ENCODE assay signal across 8 cellular contexts in genomic region chr16:66270333-66270927, GRCh38.
DNase-seq lines count a peak whose midpoint lies in the region; ATAC-seq, FAIRE-seq and TF ChIP-seq lines count a peak whose summit lies in the region.

No MANE protein-coding gene starts in this region.

- H3K4me1 ChIP-seq in H9 (ENCODE audit: insufficient read depth, low read length): no peaks in the 10 kb centered on the region
- peaks cover 36% of the 10 kb centered on the region for H3K4me1 ChIP-seq in keratinocyte (ENCODE audit: control insufficient read depth, extremely low read depth, insufficient read depth, low read length)

- H2AK5ac ChIP-seq in H9 (ENCODE audit: insufficient read length, low read length): no peak overlapping the region

- POLR2A ChIA-PET in WTC11 (lab: Charles Lee): no interaction called here

- H3K27me3 ChIP-seq in H9 (ENCODE audit: insufficient read depth, low read length): no peaks in the 10 kb centered on the region
- no peaks in the 10 kb centered on the region for H3K27me3 ChIP-seq in keratinocyte (ENCODE audit: control insufficient read depth, extremely low read depth, insufficient read depth, low read length)

- H3K36me3 ChIP-seq in keratinocyte (ENCODE audit: control insufficient read depth in 2 of 2, extremely low read depth in 1 of 2, insufficient read depth in 2 of 2, low read length in 2 of 2): no peaks in the 10 kb centered on the region

- no peak overlapping the region for H3K4ac ChIP-seq in H9 (ENCODE audit: low read depth, low read length)

- H3K27ac Mint-ChIP-seq in H9 (peak overlapping the region in 1 of 3 experiments; percentile 59; a peak in 1 of 7 replicates), WTC11 (no peak overlapping the region)

- no peaks in the 10 kb centered on the region for H3K9me3 ChIP-seq in H9 (ENCODE audit: control insufficient read depth, low read depth, low read length)
- H3K9me3 ChIP-seq in keratinocyte (ENCODE audit: control insufficient read depth, low read depth, low read length): no peaks in the 10 kb centered on the region

- H2BK15ac ChIP-seq in H9 (ENCODE audit: low read depth, low read length): no peak overlapping the region

- H3K4me3 ChIP-seq in cardiac fibroblast (replicated peaks in 1 of 2; ENCODE audit: low read depth in 2 of 2, low read length in 2 of 2): peak overlapping the region in 1 of 2 donors; percentile 37
- H3K4me3 ChIP-seq in keratinocyte (ENCODE audit: control insufficient read depth in 2 of 3, extremely low read depth in 1 of 3, insufficient read depth in 2 of 3, low read depth in 1 of 3, low read length in 3 of 3): peak overlapping the region in 1 of 3 experiments; percentile 12

- peak overlapping the region; percentile 29 to 71 for H3K4me3 Mint-ChIP-seq in H9
- peak overlapping the region; percentile 54 for H3K4me3 Mint-ChIP-seq in WTC11

- no peak overlapping the region for H2BK20ac ChIP-seq in H9 (ENCODE audit: low read depth, low read length, poor library complexity, severe bottlenecking)

- no peaks in the 10 kb centered on the region for H3K79me1 ChIP-seq in H9 (ENCODE audit: insufficient read depth, low read depth, low read length, poor library complexity, severe bottlenecking)

- CTCF ChIA-PET in WTC11 (lab: Charles Lee): interaction anchor here (1.1 to 1.9 kb wide), 5 partner anchors 47 to 566 kb away, joined by 3 to 5 read pairs (median 4); no protein-coding TSS in a partner anchor

- H3K56ac ChIP-seq in H9 (ENCODE audit: insufficient read length, low read depth, low read length): no peak overlapping the region

- H3K36me3 Mint-ChIP-seq in H9 (ENCODE audit: insufficient read depth in 1 of 3, low read depth in 3 of 3) (peaks cover 0 to 2% (median 0%) of the 10 kb centered on the region in 3 experiments; a peak in 1 of 7 replicates), WTC11 (no peaks in the 10 kb centered on the region)

- H4K8ac ChIP-seq in H9 (replicated peaks; ENCODE audit: insufficient read length, low read depth, low read length): no peak overlapping the region

- no peak overlapping the region for H4K5ac ChIP-seq in H9 (ENCODE audit: insufficient read length, low read depth, low read length)

- H4K91ac ChIP-seq in H9 (ENCODE audit: insufficient read length, low read depth, low read length): no peak overlapping the region

- H3K9ac ChIP-seq in H9 (ENCODE audit: extremely low read depth, insufficient read length, low read length) (no peak overlapping the region), keratinocyte (ENCODE audit: control insufficient read depth, extremely low read depth, insufficient read depth, low read length) (no peak overlapping the region)

- TF ChIP-seq CTCF in H9 (conservative IDR thresholded peaks at IDR 0.05) (peak; percentile 99), WTC11 (IDR thresholded peaks at IDR 0.05) (peak; percentile 99), cardiac fibroblast (IDR thresholded peaks at IDR 0.05; ENCODE audit: low read depth, low read length) (peak; percentile 43), keratinocyte (optimal IDR thresholded peaks at IDR 0.05 in 1 of 3, IDR thresholded peaks at IDR 0.05 in 1 of 3, conservative IDR thresholded peaks at IDR 0.05 in 1 of 3; ENCODE audit: extremely low read depth in 1 of 3, insufficient read depth in 2 of 3, low read length in 3 of 3) (peak; percentile 58 to 96 (median 87))

- H2BK120ac ChIP-seq in H9 (ENCODE audit: low read depth, low read length, poor library complexity, severe bottlenecking): no peak overlapping the region

- H3K27ac ChIP-seq in H9 (ENCODE audit: insufficient read length, low read depth, low read length) (no peak overlapping the region), keratinocyte (ENCODE audit: control insufficient read depth, insufficient read depth, low read length) (no peak overlapping the region)

- H4K20me1 ChIP-seq in H9 (ENCODE audit: control insufficient read depth, insufficient read depth, insufficient read length) (no peaks in the 10 kb centered on the region), keratinocyte (ENCODE audit: control insufficient read depth, extremely low read depth, insufficient read depth, low read length) (no peaks in the 10 kb centered on the region)

- dilution Hi-C loops in keratinocyte (cut with MboI; ENCODE audit: extremely low pct_ligation_motif_present, low sequenced_read_pairs): no loop called here

- H3K4me2 ChIP-seq in H9 (ENCODE audit: insufficient read depth, insufficient read length, low read length) (peak overlapping the region; percentile 14), keratinocyte (ENCODE audit: control insufficient read depth, extremely low read depth, insufficient read depth, low read depth, low read length) (peak overlapping the region; percentile 53)

- H3K23me2 ChIP-seq in H9 (ENCODE audit: insufficient read length, low read depth, low read length, poor library complexity, severe bottlenecking): no peaks in the 10 kb centered on the region

- H3K23ac ChIP-seq in H9 (ENCODE audit: insufficient read length, low read depth, low read length): no peak overlapping the region

- H2BK5ac ChIP-seq in H9 (ENCODE audit: insufficient read length, low read length): no peak overlapping the region

- no peaks in the 10 kb centered on the region for H3K9me1 ChIP-seq in keratinocyte (ENCODE audit: control insufficient read depth, extremely low read depth, insufficient read depth, low read length)

- H2AFZ ChIP-seq in H9 (ENCODE audit: low read length): no peak overlapping the region
- H2AFZ ChIP-seq in keratinocyte (ENCODE audit: control insufficient read depth, low read length): peak overlapping the region; percentile 62

- H3K79me2 ChIP-seq in H9 (ENCODE audit: insufficient read depth, low read length): no peaks in the 10 kb centered on the region
- no peaks in the 10 kb centered on the region for H3K79me2 ChIP-seq in keratinocyte (ENCODE audit: control insufficient read depth, insufficient read depth, low read length)

- DNase-seq in DMS153 (lab: John Stamatoyannopoulos, UW): peak; percentile 57
- peak; percentile 90 for DNase-seq in H9
- peak; percentile 29 for DNase-seq in NCI-H1694 (lab: John Stamatoyannopoulos, UW)
- peak; percentile 87 for DNase-seq in WTC11 (ENCODE audit: low spot score)
- DNase-seq in cardiac fibroblast (ENCODE audit: low read depth in 2 of 2): peak; percentile 57 to 82
- DNase-seq in keratinocyte (ENCODE audit: low read depth, low spot score): no peak
- DNase-seq in stimulated activated CD4-positive, alpha-beta T cell treated with anti-CD3 and anti-CD28 coated beads, Interleukin-2, amount 100 ng/mL, for 24 hours: peak; percentile 69 to 77
- DNase-seq in NCI-H774 (lab: John Stamatoyannopoulos, UW): no peak

- no peak overlapping the region for H3T11ph ChIP-seq in H9 (ENCODE audit: low read length)

- no peak overlapping the region for H2BK12ac ChIP-seq in H9 (ENCODE audit: insufficient read length, low read depth, low read length)

- peaks cover 24 to 31% of the 10 kb centered on the region in 2 experiments for H3K4me1 Mint-ChIP-seq in H9
- H3K4me1 Mint-ChIP-seq in WTC11: peaks cover 30% of the 10 kb centered on the region

- peak; percentile 78 for ATAC-seq in WTC11

- FAIRE-seq in keratinocyte (lab: Jason Lieb, UNC): no peak

- H3K27me3 Mint-ChIP-seq in H9 (ENCODE audit: low read depth) (peaks cover 38% of the 10 kb centered on the region), WTC11 (ENCODE audit: low read depth) (peaks cover 36% of the 10 kb centered on the region)

- H3K14ac ChIP-seq in H9 (ENCODE audit: insufficient read depth, low read length): peak overlapping the region; percentile 77; the same call in 1 of the 2 replicates

- WGBS in H9 (ENCODE audit: extremely low coverage, insufficient read length, low lambda C conversion rate): no CpG with 5 or more reads among the region's 48 CpGs

- peak overlapping the region; percentile 76 for H3K18ac ChIP-seq in H9 (ENCODE audit: insufficient read length, low read depth, low read length)

- H3K9me3 Mint-ChIP-seq in H9 (no peaks in the 10 kb centered on the region; a peak in 1 of 5 replicates), WTC11 (no peaks in the 10 kb centered on the region)

TF ChIP-seq in WTC11, 78 proteins besides CTCF, POLR2A, EP300 and RAD21 (continues in another document):
- no peak for TF ChIP-seq EMX1 (CRISPR knock-in tag; IDR thresholded peaks at IDR 0.05)
- TF ChIP-seq KAT7 (CRISPR knock-in tag; IDR thresholded peaks at IDR 0.05; ENCODE audit: borderline replicate concordance): no peak
- no peak for TF ChIP-seq NR3C1 (CRISPR knock-in tag; conservative IDR thresholded peaks at IDR 0.05; ENCODE audit: low read depth)
- TF ChIP-seq ATF3 (CRISPR knock-in tag; conservative IDR thresholded peaks at IDR 0.05): no peak
- peak; percentile 95 for TF ChIP-seq FOXP1 (CRISPR knock-in tag; IDR thresholded peaks at IDR 0.05; ENCODE audit: borderline replicate concordance)
- TF ChIP-seq TEAD4 (CRISPR knock-in tag; IDR thresholded peaks at IDR 0.05): no peak; the same call in 1 of the 2 replicates
- TF ChIP-seq ERG (CRISPR knock-in tag; IDR thresholded peaks at IDR 0.05): 0 out of 2 replicates have a peak, but pooled peaks have one; percentile 39
- no peak for TF ChIP-seq SMAD4 (CRISPR knock-in tag; IDR thresholded peaks at IDR 0.05)
- TF ChIP-seq ZNF416 (CRISPR knock-in tag; IDR thresholded peaks at IDR 0.05): 0 out of 2 replicates have a peak, but pooled peaks have one; percentile 7
- no peak for TF ChIP-seq USF2 (CRISPR knock-in tag; IDR thresholded peaks at IDR 0.05)
- peak; percentile 85 for TF ChIP-seq TEAD1 (CRISPR knock-in tag; IDR thresholded peaks at IDR 0.05)
- TF ChIP-seq ZNF396 (CRISPR knock-in tag; IDR thresholded peaks at IDR 0.05; ENCODE audit: borderline replicate concordance): no peak

Comparison
In these comparisons a context has a peak if more than half of its experiments do, and no peak if none do; other contexts are left out.
1. DNase-seq: peak in DMS153 (single experiment), H9 (single experiment), NCI-H1694 (single experiment), WTC11 (single experiment), cardiac fibroblast (2 of 2) and stimulated activated CD4-positive, alpha-beta T cell treated with anti-CD3 and anti-CD28 coated beads, Interleukin-2, amount 100 ng/mL, for 24 hours (2 of 2); none in keratinocyte (single experiment) and NCI-H774 (single experiment).
2. CTCF ChIP-seq: peak in every context shown above with its lines; median percentile 99 in H9; 99 in WTC11; 87 in keratinocyte; 43 in cardiac fibroblast.